15 cellular contexts compared by ENCODE assay signal in the genomic region with DNA sequence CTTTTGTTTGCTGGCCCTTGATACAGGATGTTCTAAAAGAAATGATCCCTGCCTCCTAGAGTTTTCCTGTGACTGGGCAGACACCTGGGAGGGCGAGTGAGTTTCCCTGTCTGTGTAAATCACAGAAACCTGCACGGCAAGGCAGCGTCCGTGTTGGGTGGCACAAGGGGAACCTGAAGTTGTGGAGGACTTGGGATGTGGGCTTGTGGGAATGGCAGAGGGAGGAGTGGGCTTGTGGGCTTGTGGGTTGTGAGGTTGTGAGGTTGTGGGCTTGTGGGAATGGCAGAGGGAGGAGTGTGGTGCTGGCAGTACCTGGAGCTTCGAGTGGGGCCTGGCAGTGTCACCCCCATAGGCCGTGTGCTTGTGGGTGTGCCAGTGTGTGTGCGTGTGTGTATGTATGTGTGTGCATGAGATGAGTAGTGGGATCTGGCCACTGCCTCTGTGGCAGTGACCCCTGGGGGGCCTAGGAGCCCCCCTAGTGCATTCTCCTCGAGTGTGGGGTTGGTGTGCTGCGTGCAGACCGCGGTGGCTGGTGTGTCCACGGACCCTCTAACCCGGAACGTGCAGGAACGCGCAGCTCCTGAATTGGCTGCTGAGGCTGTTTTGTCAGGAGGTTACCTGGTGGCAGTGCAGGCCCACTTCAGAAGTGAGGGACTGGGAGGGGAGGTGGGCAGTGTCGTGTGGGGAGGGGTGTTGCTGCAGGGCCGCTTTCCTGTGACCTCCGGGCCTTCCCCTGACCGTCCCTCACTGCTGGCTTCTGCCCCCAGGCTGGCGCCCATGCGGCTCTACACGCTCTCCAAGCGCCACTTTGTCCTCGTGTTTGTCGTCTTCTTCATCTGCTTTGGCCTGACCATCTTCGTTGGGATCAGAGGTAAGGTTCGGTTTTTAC. TPM values are rescaled to one million over a fixed set of nuclear protein-coding genes. Genes with fewer than 3 reads are reported as not detected.
A peak's percentile ranks its signal among the peaks of the same experiment; 100 is the strongest.
DNase-seq lines count a peak whose midpoint lies in the region; ATAC-seq and TF ChIP-seq lines count a peak whose summit lies in the region.
"Had no signal": no experiment of that assay in that cellular context is flagged by ENCODE, and none has a peak within 500 bp of the region (broad histone marks: within the 10 kb centered on the region; RNA-seq: fewer than 3 reads in every experiment).

No MANE protein-coding gene starts in this region.

- no peaks in the 10 kb centered on the region for H3K4me1 ChIP-seq in rectal smooth muscle tissue (ENCODE audit: control insufficient read depth, insufficient read depth, low read length)

- TF ChIP-seq CTCF in activated CD8-positive, alpha-beta T cell treated with anti-CD3 and anti-CD28 coated beads for 36 hours (IDR thresholded peaks at IDR 0.05), result no peak

- H3K36me3 Mint-ChIP-seq in activated CD8-positive, alpha-beta T cell treated with anti-CD3 and anti-CD28 coated beads, Interleukin-2, amount 10 ng/mL, durations not matched to agents 7 days and 5 days (ENCODE audit: low read depth), result peaks cover 49% of the 10 kb centered on the region
- peaks cover 32% of the 10 kb centered on the region for H3K36me3 Mint-ChIP-seq in activated CD8-positive, alpha-beta T cell treated with anti-CD3 and anti-CD28 coated beads for 36 hours (ENCODE audit: low read depth)
- H3K36me3 Mint-ChIP-seq in activated T-helper 1 cell treated with anti-CD3 and anti-CD28 coated beads, Interleukin-12 subunit alpha, Interleukin-12 subunit beta, Interleukin-2, Interleukin-4 antibody, amounts not matched to agents 30 ng/mL and 10 ng/mL and 1 ng/mL, durations not matched to agents 14 hours and 24 hours and 36 hours (ENCODE audit: low read depth), result peaks cover 32% of the 10 kb centered on the region
- H3K36me3 Mint-ChIP-seq in immature natural killer cell, result peaks cover 11 to 21% (median 15%) of the 10 kb centered on the region in 3 donors

- peaks cover 44% of the 10 kb centered on the region for H3K4me1 Mint-ChIP-seq in activated CD8-positive, alpha-beta T cell treated with anti-CD3 and anti-CD28 coated beads, Interleukin-2, amount 10 ng/mL, durations not matched to agents 7 days and 5 days (ENCODE audit: low read depth)
- peaks cover 49% of the 10 kb centered on the region for H3K4me1 Mint-ChIP-seq in activated CD8-positive, alpha-beta T cell treated with anti-CD3 and anti-CD28 coated beads for 36 hours (ENCODE audit: low read depth)
- peaks cover 45% of the 10 kb centered on the region for H3K4me1 Mint-ChIP-seq in activated T-helper 1 cell treated with anti-CD3 and anti-CD28 coated beads, Interleukin-12 subunit alpha, Interleukin-12 subunit beta, Interleukin-2, Interleukin-4 antibody, amounts not matched to agents 30 ng/mL and 10 ng/mL and 1 ng/mL, durations not matched to agents 14 hours and 24 hours and 36 hours (ENCODE audit: low read depth)
- H3K4me1 Mint-ChIP-seq in immature natural killer cell, result peaks cover 91 to 92% of the 10 kb centered on the region in 2 donors

- DNase-seq in activated CD8-positive, alpha-beta T cell treated with anti-CD3 and anti-CD28 coated beads, Interleukin-2, amount 10 ng/mL, durations not matched to agents 7 days and 5 days, result no peak
- no peak for DNase-seq in activated CD8-positive, alpha-beta T cell treated with anti-CD3 and anti-CD28 coated beads for 36 hours
- DNase-seq in activated T-helper 1 cell treated with anti-CD3 and anti-CD28 coated beads, Interleukin-12 subunit alpha, Interleukin-12 subunit beta, Interleukin-2, Interleukin-4 antibody, amounts not matched to agents 30 ng/mL and 10 ng/mL and 1 ng/mL, durations not matched to agents 14 hours and 24 hours and 36 hours (ENCODE audit: low spot score), result no peak
- DNase-seq in immature natural killer cell (no peak), H7 (no peak), GM03348 (ENCODE audit: low spot score) (no peak)
- DNase-seq: esophagus squamous epithelium; GDM1; heart left ventricle; NCI-H187 treated with DMSO at 0.1 percent for 48 hours; NCI-H510A; stimulated activated CD4-positive, alpha-beta T cell treated with anti-CD3 and anti-CD28 coated beads, Interleukin-15, amount 100 ng/mL, for 24 hours; WERI-Rb-1 had no signal

- no peak overlapping the region for H3K27ac ChIP-seq in rectal smooth muscle tissue (ENCODE audit: low read depth, low read length)
- H3K27ac ChIP-seq: heart left ventricle, WERI-Rb-1 had no signal

- no peak for ATAC-seq in activated CD8-positive, alpha-beta T cell treated with anti-CD3 and anti-CD28 coated beads, Interleukin-2, amount 10 ng/mL, durations not matched to agents 7 days and 5 days
- no peak for ATAC-seq in activated CD8-positive, alpha-beta T cell treated with anti-CD3 and anti-CD28 coated beads for 36 hours
- ATAC-seq in GM21717 (IDR thresholded peaks at IDR 0.05; ENCODE audit: unreplicated experiment), result no peak

- H3K4me3 ChIP-seq in rectal smooth muscle tissue (ENCODE audit: low read length) (peak overlapping the region; percentile 37), H7 (ENCODE audit: insufficient read depth, low read depth, low read length) (no peak overlapping the region)
- H3K4me3 ChIP-seq: esophagus squamous epithelium, heart left ventricle had no signal

- POLR2A ChIA-PET in activated CD8-positive, alpha-beta T cell treated with anti-CD3 and anti-CD28 coated beads, Interleukin-2, amount 10 ng/mL, durations not matched to agents 7 days and 5 days (lab: Charles Lee), result no interaction called here
- POLR2A ChIA-PET in activated CD8-positive, alpha-beta T cell treated with anti-CD3 and anti-CD28 coated beads for 36 hours (lab: Charles Lee), result no interaction called here

- no peaks in the 10 kb centered on the region for H3K27me3 Mint-ChIP-seq in activated CD8-positive, alpha-beta T cell treated with anti-CD3 and anti-CD28 coated beads, Interleukin-2, amount 10 ng/mL, durations not matched to agents 7 days and 5 days (ENCODE audit: low read depth)
- no peaks in the 10 kb centered on the region for H3K27me3 Mint-ChIP-seq in activated CD8-positive, alpha-beta T cell treated with anti-CD3 and anti-CD28 coated beads for 36 hours
- no peaks in the 10 kb centered on the region for H3K27me3 Mint-ChIP-seq in activated T-helper 1 cell treated with anti-CD3 and anti-CD28 coated beads, Interleukin-12 subunit alpha, Interleukin-12 subunit beta, Interleukin-2, Interleukin-4 antibody, amounts not matched to agents 30 ng/mL and 10 ng/mL and 1 ng/mL, durations not matched to agents 14 hours and 24 hours and 36 hours (ENCODE audit: insufficient read depth)
- H3K27me3 Mint-ChIP-seq in immature natural killer cell (ENCODE audit: low read depth in 3 of 3), result peaks cover 6 to 7% (median 6%) of the 10 kb centered on the region in 3 donors

- intact Hi-C loops in activated CD8-positive, alpha-beta T cell treated with anti-CD3 and anti-CD28 coated beads for 36 hours (cut with micrococcal nuclease), result no loop called here
- intact Hi-C loops in activated T-helper 1 cell treated with anti-CD3 and anti-CD28 coated beads, Interleukin-12 subunit alpha, Interleukin-12 subunit beta, Interleukin-2, Interleukin-4 antibody, amounts not matched to agents 30 ng/mL and 10 ng/mL and 1 ng/mL, durations not matched to agents 14 hours and 24 hours and 36 hours (cut with micrococcal nuclease), result no loop called here

- H3K9me3 Mint-ChIP-seq in activated CD8-positive, alpha-beta T cell treated with anti-CD3 and anti-CD28 coated beads, Interleukin-2, amount 10 ng/mL, durations not matched to agents 7 days and 5 days (ENCODE audit: insufficient read depth), result no peaks in the 10 kb centered on the region
- no peaks in the 10 kb centered on the region for H3K9me3 Mint-ChIP-seq in activated CD8-positive, alpha-beta T cell treated with anti-CD3 and anti-CD28 coated beads for 36 hours
- H3K9me3 Mint-ChIP-seq in activated T-helper 1 cell treated with anti-CD3 and anti-CD28 coated beads, Interleukin-12 subunit alpha, Interleukin-12 subunit beta, Interleukin-2, Interleukin-4 antibody, amounts not matched to agents 30 ng/mL and 10 ng/mL and 1 ng/mL, durations not matched to agents 14 hours and 24 hours and 36 hours, result no peaks in the 10 kb centered on the region
- H3K9me3 Mint-ChIP-seq in immature natural killer cell, result no peaks in the 10 kb centered on the region

- no peaks in the 10 kb centered on the region for H3K27me3 ChIP-seq in rectal smooth muscle tissue (ENCODE audit: control insufficient read depth, insufficient read depth, low read length)
- no peaks in the 10 kb centered on the region for H3K27me3 ChIP-seq in H7 (ENCODE audit: control insufficient read depth, insufficient read depth, low read length)
- H3K27me3 ChIP-seq: esophagus squamous epithelium, heart left ventricle had no signal

- H3K4me3 Mint-ChIP-seq in activated CD8-positive, alpha-beta T cell treated with anti-CD3 and anti-CD28 coated beads, Interleukin-2, amount 10 ng/mL, durations not matched to agents 7 days and 5 days, result no peak overlapping the region
- H3K4me3 Mint-ChIP-seq in activated CD8-positive, alpha-beta T cell treated with anti-CD3 and anti-CD28 coated beads for 36 hours, result no peak overlapping the region
- no peak overlapping the region for H3K4me3 Mint-ChIP-seq in activated T-helper 1 cell treated with anti-CD3 and anti-CD28 coated beads, Interleukin-12 subunit alpha, Interleukin-12 subunit beta, Interleukin-2, Interleukin-4 antibody, amounts not matched to agents 30 ng/mL and 10 ng/mL and 1 ng/mL, durations not matched to agents 14 hours and 24 hours and 36 hours
- peak overlapping the region; percentile 70 to 87 (median 84) for H3K4me3 Mint-ChIP-seq in immature natural killer cell

- CTCF ChIA-PET in activated CD8-positive, alpha-beta T cell treated with anti-CD3 and anti-CD28 coated beads, Interleukin-2, amount 10 ng/mL, durations not matched to agents 7 days and 5 days (lab: Charles Lee), result interaction anchor here (1.6 kb wide), 1 partner anchor 352 kb away, joined by 3 read pairs; no protein-coding TSS in a partner anchor
- CTCF ChIA-PET in activated CD8-positive, alpha-beta T cell treated with anti-CD3 and anti-CD28 coated beads for 36 hours (lab: Charles Lee), result no interaction called here

- peak overlapping the region; percentile 65 for H3K27ac Mint-ChIP-seq in activated CD8-positive, alpha-beta T cell treated with anti-CD3 and anti-CD28 coated beads, Interleukin-2, amount 10 ng/mL, durations not matched to agents 7 days and 5 days
- no peak overlapping the region for H3K27ac Mint-ChIP-seq in activated CD8-positive, alpha-beta T cell treated with anti-CD3 and anti-CD28 coated beads for 36 hours
- H3K27ac Mint-ChIP-seq in activated T-helper 1 cell treated with anti-CD3 and anti-CD28 coated beads, Interleukin-12 subunit alpha, Interleukin-12 subunit beta, Interleukin-2, Interleukin-4 antibody, amounts not matched to agents 30 ng/mL and 10 ng/mL and 1 ng/mL, durations not matched to agents 14 hours and 24 hours and 36 hours, result peak overlapping the region; percentile 61
- H3K27ac Mint-ChIP-seq in immature natural killer cell, result peak overlapping the region; percentile 91 to 97 (median 94)

- no peaks in the 10 kb centered on the region for H3K36me3 ChIP-seq in rectal smooth muscle tissue (ENCODE audit: control insufficient read depth, insufficient read depth, low read length)
- H3K36me3 ChIP-seq in H7 (replicated peaks; ENCODE audit: control insufficient read depth, insufficient read depth, low read length), result no peaks in the 10 kb centered on the region; the same call in none of the 2 replicates

- H3K9ac ChIP-seq in rectal smooth muscle tissue (ENCODE audit: low read length), result no peak overlapping the region

RNA-seq across cellular contexts. Expression of gene TMEM181, which starts 13.0 kb away (rescaled TPM):
- total RNA-seq in activated CD8-positive, alpha-beta T cell treated with anti-CD3 and anti-CD28 coated beads, Interleukin-2, amount 10 ng/mL, durations not matched to agents 7 days and 5 days, result 10 to 100 TPM; 15.0 to 15.2 TPM
- total RNA-seq in activated CD8-positive, alpha-beta T cell treated with anti-CD3 and anti-CD28 coated beads for 36 hours, result 10 to 100 TPM; 10.0 to 10.1 TPM
- 17.0 and 17.7 TPM in 2 replicates for total RNA-seq in activated T-helper 1 cell treated with anti-CD3 and anti-CD28 coated beads, Interleukin-12 subunit alpha, Interleukin-12 subunit beta, Interleukin-2, Interleukin-4 antibody, amounts not matched to agents 30 ng/mL and 10 ng/mL and 1 ng/mL, durations not matched to agents 14 hours and 24 hours and 36 hours
- polyA plus RNA-seq in immature natural killer cell, result 10 to 100 TPM in 2 of 3 donors, 1 to 10 TPM in 1; 4.3 to 14.8 (median 10.1) TPM
- 14.5 and 19.3 TPM in 2 replicates for total RNA-seq in H7 (2014; rRNA removed; shearing (Covaris generic))

Comparison
In these comparisons a context has a peak if more than half of its experiments do, and no peak if none do; other contexts are left out.
1. H3K4me3 Mint-ChIP-seq: peak in immature natural killer cell (5 of 5); none in activated CD8-positive, alpha-beta T cell treated with anti-CD3 and anti-CD28 coated beads, Interleukin-2, amount 10 ng/mL, durations not matched to agents 7 days and 5 days (single experiment), activated CD8-positive, alpha-beta T cell treated with anti-CD3 and anti-CD28 coated beads for 36 hours (single experiment) and activated T-helper 1 cell treated with anti-CD3 and anti-CD28 coated beads, Interleukin-12 subunit alpha, Interleukin-12 subunit beta, Interleukin-2, Interleukin-4 antibody, amounts not matched to agents 30 ng/mL and 10 ng/mL and 1 ng/mL, durations not matched to agents 14 hours and 24 hours and 36 hours (single experiment).